27 cellular contexts compared by ENCODE assay signal in the genomic region with DNA sequence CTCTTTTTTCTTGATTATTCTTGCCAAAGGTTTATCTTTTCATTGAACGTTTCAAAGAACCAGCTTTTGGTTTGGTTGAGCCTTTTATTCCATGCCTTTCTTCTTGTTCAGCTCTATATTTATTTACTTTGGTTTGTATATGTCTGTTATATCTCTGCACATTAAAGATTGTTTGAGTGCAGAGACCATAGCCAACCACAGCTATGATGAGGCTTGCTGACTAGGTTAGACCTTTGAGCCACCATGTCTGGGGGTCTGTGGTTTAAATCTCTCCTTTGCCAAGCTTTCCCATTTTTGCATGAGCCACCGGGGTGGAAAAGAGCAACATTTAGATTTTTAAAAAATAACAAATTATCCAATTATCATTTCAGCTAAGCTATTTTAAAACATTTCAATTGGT.
DNase-seq lines count a peak whose midpoint lies in the region; ATAC-seq, FAIRE-seq and TF ChIP-seq lines count a peak whose summit lies in the region.
"Had no signal": no experiment of that assay in that cellular context is flagged by ENCODE, and none has a peak within 500 bp of the region (broad histone marks: within the 10 kb centered on the region; RNA-seq: fewer than 3 reads in every experiment).

No MANE protein-coding gene starts in this region.

- no peak for TF ChIP-seq POLR2A in A549 (IDR thresholded peaks at IDR 0.05; ENCODE audit: low read length)
- no peak for TF ChIP-seq POLR2A in suprapubic skin (IDR thresholded peaks at IDR 0.05)

- CTCF ChIA-PET in A549 (lab: Yijun Ruan, JAX): interaction anchor here (1.2 to 1.3 kb wide), 2 partner anchors 8 to 14 kb away, joined by 3 to 4 read pairs; no protein-coding TSS in a partner anchor

- H3K9me3 Mint-ChIP-seq in effector memory CD8-positive, alpha-beta T cell: no peaks in the 10 kb centered on the region
- H3K9me3 Mint-ChIP-seq: CD4-positive, CD25-positive, alpha-beta regulatory T cell had no signal

- no peaks in the 10 kb centered on the region for H3K36me3 Mint-ChIP-seq in effector memory CD8-positive, alpha-beta T cell (ENCODE audit: insufficient read depth)
- H3K36me3 Mint-ChIP-seq: CD14-positive monocyte; CD4-positive, alpha-beta memory T cell; CD4-positive, CD25-positive, alpha-beta regulatory T cell; CD8-positive, alpha-beta memory T cell had no signal

- H3K27ac Mint-ChIP-seq in effector memory CD8-positive, alpha-beta T cell: no peak overlapping the region
- H3K27ac Mint-ChIP-seq: CD14-positive monocyte; CD4-positive, alpha-beta memory T cell; CD4-positive, CD25-positive, alpha-beta regulatory T cell; CD8-positive, alpha-beta memory T cell had no signal

- H3K4me1 ChIP-seq in A549: peaks cover 21% of the 10 kb centered on the region
- H3K4me1 ChIP-seq in suprapubic skin: no peaks in the 10 kb centered on the region
- H3K4me1 ChIP-seq: BE2C, BLaER1 had no signal

- no peaks in the 10 kb centered on the region for H3K27me3 ChIP-seq in suprapubic skin
- H3K27me3 ChIP-seq: BE2C had no signal

- no peak for TF ChIP-seq EP300 in A549 (IDR thresholded peaks at IDR 0.05)
- no peak for TF ChIP-seq EP300 in suprapubic skin (IDR thresholded peaks at IDR 0.05)

- H3K9me3 ChIP-seq in A549 (no peaks in the 10 kb centered on the region), suprapubic skin (no peaks in the 10 kb centered on the region)
- H3K9me3 ChIP-seq: BE2C, BLaER1 had no signal

- H3K4me1 Mint-ChIP-seq in effector memory CD8-positive, alpha-beta T cell (ENCODE audit: low read depth in 2 of 2): no peaks in the 10 kb centered on the region
- H3K4me1 Mint-ChIP-seq: CD4-positive, alpha-beta memory T cell; CD4-positive, CD25-positive, alpha-beta regulatory T cell; CD8-positive, alpha-beta memory T cell had no signal

- no peak overlapping the region for H3K4me3 ChIP-seq in A549
- H3K4me3 ChIP-seq in astrocyte of the spinal cord (ENCODE audit: low read depth, low read length): no peak overlapping the region
- H3K4me3 ChIP-seq in suprapubic skin: no peak overlapping the region
- H3K4me3 ChIP-seq: BLaER1, GM12878 had no signal

- H3K27me3 Mint-ChIP-seq in effector memory CD8-positive, alpha-beta T cell: no peaks in the 10 kb centered on the region
- H3K27me3 Mint-ChIP-seq: CD4-positive, CD25-positive, alpha-beta regulatory T cell had no signal

- in situ Hi-C loops in astrocyte of the spinal cord (cut with HindIII; ENCODE audit: low sequenced_read_pairs): no loop called here

- no peak overlapping the region for H3K4me2 ChIP-seq in A549
- H3K4me2 ChIP-seq: BLaER1 had no signal

- FAIRE-seq in A549 (lab: Jason Lieb, UNC): peak; percentile 82
- peak; percentile 11 for FAIRE-seq in RCC 7860 (lab: Jason Lieb, UNC)
- FAIRE-seq: GM12878, GM12892, GM18507 had no signal

- POLR2A ChIA-PET in A549 (lab: Yijun Ruan, JAX): no interaction called here

- TF ChIP-seq RAD21 in A549 (conservative IDR thresholded peaks at IDR 0.05 in 1 of 2, IDR thresholded peaks at IDR 0.05 in 1 of 2): no peak

- H3K36me3 ChIP-seq in suprapubic skin: no peaks in the 10 kb centered on the region
- H3K36me3 ChIP-seq: BE2C, BLaER1 had no signal

- H3K27ac ChIP-seq in A549: no peak overlapping the region
- H3K27ac ChIP-seq in suprapubic skin: no peak overlapping the region
- H3K27ac ChIP-seq: 22Rv1, BLaER1 had no signal

- ATAC-seq in A549: no peak
- ATAC-seq in effector memory CD8-positive, alpha-beta T cell (replicated peaks): no peak
- ATAC-seq: GM12878 had no signal

- DNase-seq in A549 (ENCODE audit: low read depth in 1 of 2, low spot score in 1 of 2): no peak
- DNase-seq in RCC 7860 (ENCODE audit: low spot score): no peak
- DNase-seq in astrocyte of the spinal cord (ENCODE audit: low read depth, low spot score): peak; percentile 10
- peak; percentile 24 for DNase-seq in fibroblast of peridontal ligament (ENCODE audit: extremely low read depth)
- DNase-seq in suprapubic skin (ENCODE audit: low spot score in 2 of 2): no peak
- no peak for DNase-seq in NCI-H2107 treated with DMSO at 0.1 percent for 48 hours (lab: John Stamatoyannopoulos, UW; ENCODE audit: unreplicated experiment)
- no peak for DNase-seq in effector memory CD8-positive, alpha-beta T cell
- DNase-seq: ACHN; BE2C; C1 segment of cervical spinal cord; CD4-positive, alpha-beta memory T cell; CD4-positive, CD25-positive, alpha-beta regulatory T cell; CD8-positive, alpha-beta memory T cell; COR-L47; DMS 273 treated with DMSO at 0.1 percent for 48 hours; DMS153; DMS53; DMS79; DND-41; EL; GDM1 had no signal

- no peak for TF ChIP-seq CTCF in A549 (IDR thresholded peaks at IDR 0.05)
- TF ChIP-seq CTCF in astrocyte of the spinal cord (IDR thresholded peaks at IDR 0.05; ENCODE audit: low read depth, low read length): no peak
- no peak for TF ChIP-seq CTCF in suprapubic skin (IDR thresholded peaks at IDR 0.05)

- no peak overlapping the region for H3K4me3 Mint-ChIP-seq in effector memory CD8-positive, alpha-beta T cell
- H3K4me3 Mint-ChIP-seq: CD14-positive monocyte; CD4-positive, alpha-beta memory T cell; CD4-positive, CD25-positive, alpha-beta regulatory T cell; CD8-positive, alpha-beta memory T cell had no signal

- 63% methylated on average over 2 of the region's 2 CpGs for WGBS in A549 (ENCODE audit: missing lambda C conversion rate)
- 75% methylated on average over 2 of the region's 2 CpGs for WGBS in suprapubic skin

TF ChIP-seq in A549, 52 proteins besides CTCF, POLR2A, EP300 and RAD21:
- TF ChIP-seq, protein P1, sequence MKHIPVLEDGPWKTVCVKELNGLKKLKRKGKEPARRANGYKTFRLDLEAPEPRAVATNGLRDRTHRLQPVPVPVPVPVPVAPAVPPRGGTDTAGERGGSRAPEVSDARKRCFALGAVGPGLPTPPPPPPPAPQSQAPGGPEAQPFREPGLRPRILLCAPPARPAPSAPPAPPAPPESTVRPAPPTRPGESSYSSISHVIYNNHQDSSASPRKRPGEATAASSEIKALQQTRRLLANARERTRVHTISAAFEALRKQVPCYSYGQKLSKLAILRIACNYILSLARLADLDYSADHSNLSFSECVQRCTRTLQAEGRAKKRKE (CRISPR knock-in tag; IDR thresholded peaks at IDR 0.05; ENCODE audit: low read depth): no peak
- no peak for TF ChIP-seq JUNB (IDR thresholded peaks at IDR 0.05)
- no peak for TF ChIP-seq MAFK (IDR thresholded peaks at IDR 0.05; ENCODE audit: partially characterized antibody)
- TF ChIP-seq GATA3 (IDR thresholded peaks at IDR 0.05; ENCODE audit: borderline replicate concordance): no peak

Comparison
In these comparisons a context has a peak if more than half of its experiments do, and no peak if none do; other contexts are left out.
1. DNase-seq: peak in astrocyte of the spinal cord (single experiment) and fibroblast of peridontal ligament (single experiment); none in A549 (0 of 2), RCC 7860 (single experiment), suprapubic skin (0 of 2), NCI-H2107 treated with DMSO at 0.1 percent for 48 hours (single experiment) and effector memory CD8-positive, alpha-beta T cell (0 of 3).